Comparison of ENCODE assay signal across 9 cellular contexts in the genomic region with DNA sequence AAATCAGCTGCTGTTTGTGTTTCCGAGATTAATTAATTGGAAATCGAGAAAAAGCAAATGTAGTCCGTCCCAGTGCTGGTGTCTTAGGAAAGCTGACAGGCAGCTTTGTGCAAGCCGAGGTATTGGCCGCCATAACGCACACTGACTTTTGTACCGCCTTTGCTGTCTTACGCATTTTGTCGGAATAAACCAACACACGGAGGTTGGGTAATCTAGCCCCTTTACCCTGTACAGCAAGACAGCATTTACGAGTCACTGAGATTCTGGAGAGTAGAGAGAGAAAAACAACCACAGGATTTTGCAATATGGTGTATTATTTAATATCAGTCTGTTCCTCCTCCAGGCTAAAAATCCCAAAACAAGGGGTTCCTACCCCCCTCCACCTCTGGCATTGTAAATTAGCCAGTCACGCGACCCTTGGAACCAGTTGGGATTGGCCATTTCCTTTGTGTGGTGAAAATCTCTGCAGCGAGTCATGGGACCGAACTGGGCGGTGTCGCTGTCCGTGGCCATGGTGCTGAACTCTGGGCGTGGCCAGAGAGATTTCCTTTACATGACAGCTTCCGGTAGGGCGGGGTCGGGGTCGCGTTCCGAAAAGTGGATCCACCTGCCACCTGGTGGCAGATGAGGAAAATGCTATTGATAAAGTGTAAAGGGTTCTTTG. TPM values are rescaled to one million over a fixed set of nuclear protein-coding genes. Genes with fewer than 3 reads are reported as not detected.
DNase-seq lines count a peak whose midpoint lies in the region; ATAC-seq and TF ChIP-seq lines count a peak whose summit lies in the region.
"Had no signal": no experiment of that assay in that cellular context is flagged by ENCODE, and none has a peak within 500 bp of the region (broad histone marks: within the 10 kb centered on the region; RNA-seq: fewer than 3 reads in every experiment).

No MANE protein-coding gene starts in this region.

- no peak overlapping the region for H2AFZ ChIP-seq in IMR-90 (replicated peaks; ENCODE audit: low read length, poor library complexity)
- H2AFZ ChIP-seq in OCI-LY1 (ENCODE audit: low read length) = no peak overlapping the region
- H2AFZ ChIP-seq in fibroblast of lung (ENCODE audit: low read length) = no peak overlapping the region

- H3K27ac ChIP-seq in IMR-90 (ENCODE audit: insufficient read depth, low read length) = no peak overlapping the region
- H3K27ac ChIP-seq in OCI-LY1 (ENCODE audit: low read depth, low read length, poor library complexity, severe bottlenecking) = no peak overlapping the region
- H3K27ac ChIP-seq in fibroblast of lung (ENCODE audit: insufficient read depth, low read length) = no peak overlapping the region
- H3K27ac ChIP-seq in muscle layer of colon (ENCODE audit: low read depth, low read length) = peak overlapping the region; percentile 3
- H3K27ac ChIP-seq: BLaER1 treated with 17β-estradiol and CSF1 and Interleukin-3, amounts not matched to agents 10 nM and 100 nM had no signal

- no peak overlapping the region for H3K27ac Mint-ChIP-seq in activated T-cell treated with anti-CD3 and anti-CD28 coated beads, Interleukin-2, amount 50 U/mL, for 24 hours
- no peak overlapping the region for H3K27ac Mint-ChIP-seq in stimulated activated effector memory CD8-positive, alpha-beta T cell treated with anti-CD3 and anti-CD28 coated beads, Interleukin-12 subunit alpha, Interleukin-12 subunit beta, amount 100 ng/mL, for 72 hours

- POLR2A ChIA-PET in IMR-90 (lab: Charles Lee; ENCODE audit: unreplicated experiment) = no interaction called here

- H3K4me2 ChIP-seq in IMR-90 (ENCODE audit: low read depth, low read length) (no peak overlapping the region), OCI-LY1 (ENCODE audit: low read length) (no peak overlapping the region), fibroblast of lung (ENCODE audit: extremely low read depth, insufficient read depth, low read length) (no peak overlapping the region)
- H3K4me2 ChIP-seq: BLaER1 treated with 17β-estradiol and CSF1 and Interleukin-3, amounts not matched to agents 10 nM and 100 nM had no signal

- no peaks in the 10 kb centered on the region for H3K9me3 Mint-ChIP-seq in activated T-cell treated with anti-CD3 and anti-CD28 coated beads, Interleukin-2, amount 50 U/mL, for 24 hours
- no peaks in the 10 kb centered on the region for H3K9me3 Mint-ChIP-seq in stimulated activated effector memory CD8-positive, alpha-beta T cell treated with anti-CD3 and anti-CD28 coated beads, Interleukin-12 subunit alpha, Interleukin-12 subunit beta, amount 100 ng/mL, for 72 hours

- no TSS peak for BruUV-seq in IMR-90 (replicated peaks; lab: Mats Ljungman, UMichigan)

- H3K9me3 ChIP-seq in IMR-90 (ENCODE audit: control insufficient read depth, insufficient read depth, low read length) (peaks cover 8% of the 10 kb centered on the region), OCI-LY1 (ENCODE audit: low read length) (no peaks in the 10 kb centered on the region), fibroblast of lung (ENCODE audit: control insufficient read depth, insufficient read depth, low read depth, low read length) (no peaks in the 10 kb centered on the region), muscle layer of colon (ENCODE audit: low read length) (no peaks in the 10 kb centered on the region)

- H2AK5ac ChIP-seq in IMR-90 (ENCODE audit: low read depth, low read length) = no peak overlapping the region

- no peak overlapping the region for H2BK5ac ChIP-seq in IMR-90 (ENCODE audit: low read depth, low read length, poor library complexity, severe bottlenecking)

- H2BK15ac ChIP-seq in IMR-90 (ENCODE audit: low read depth, low read length) = no peak overlapping the region

- no peak overlapping the region for H4K91ac ChIP-seq in IMR-90 (ENCODE audit: insufficient read depth, low read depth, low read length)

- CTCF ChIA-PET in IMR-90 (lab: Yijun Ruan, JAX) = interaction anchor here (0.6 kb wide), 1 partner anchor 99 kb away, joined by 3 read pairs; no protein-coding TSS in a partner anchor

- H4K20me1 ChIP-seq in IMR-90 (ENCODE audit: insufficient read depth, low read length) (no peaks in the 10 kb centered on the region), OCI-LY1 (ENCODE audit: insufficient read depth, low read length) (no peaks in the 10 kb centered on the region), fibroblast of lung (ENCODE audit: control insufficient read depth, extremely low read depth, insufficient read depth, low read length) (no peaks in the 10 kb centered on the region)
- H4K20me1 ChIP-seq: BLaER1 treated with 17β-estradiol and CSF1 and Interleukin-3, amounts not matched to agents 10 nM and 100 nM had no signal

- dilution Hi-C loops in IMR-90 (cut with HindIII; ENCODE audit: low sequenced_read_pairs, unreplicated experiment) = no loop called here

- intact Hi-C loops in IMR-90 (cut with micrococcal nuclease) = no loop called here

- H3K79me1 ChIP-seq in IMR-90 (ENCODE audit: low read depth in 1 of 2, low read length in 2 of 2) = no peaks in the 10 kb centered on the region

- H3K4me3 ChIP-seq in IMR-90 (ENCODE audit: insufficient read depth, low read depth, low read length) = no peak overlapping the region
- H3K4me3 ChIP-seq in OCI-LY1 (ENCODE audit: low read depth, low read length, poor library complexity, severe bottlenecking) = no peak overlapping the region
- peak overlapping the region in 1 of 4 experiments; percentile 32 for H3K4me3 ChIP-seq in fibroblast of lung (replicated peaks in 1 of 4; ENCODE audit: control extremely low read depth in 1 of 4, insufficient read depth in 1 of 4, low read depth in 3 of 4, low read length in 4 of 4)
- H3K4me3 ChIP-seq in muscle layer of colon (ENCODE audit: low read depth in 1 of 2, low read length in 2 of 2) = peak overlapping the region; percentile 17 to 59
- H3K4me3 ChIP-seq: BLaER1 treated with 17β-estradiol and CSF1 and Interleukin-3, amounts not matched to agents 10 nM and 100 nM had no signal

- in situ Hi-C loops in IMR-90 (cut with MboI; ENCODE audit: low sequenced_read_pairs) = no loop called here

- no peak overlapping the region for H3K14ac ChIP-seq in IMR-90 (replicated peaks; ENCODE audit: low read depth, low read length)

- H2AK9ac ChIP-seq in IMR-90 (replicated peaks; ENCODE audit: low read depth, low read length, poor library complexity) = no peak overlapping the region

- H3F3A ChIP-seq in OCI-LY1 (ENCODE audit: insufficient read depth, low read length) = no peaks in the 10 kb centered on the region

- peaks cover 13% of the 10 kb centered on the region for H3K27me3 Mint-ChIP-seq in activated T-cell treated with anti-CD3 and anti-CD28 coated beads, Interleukin-2, amount 50 U/mL, for 24 hours

- no peaks in the 10 kb centered on the region for H3K36me3 ChIP-seq in IMR-90 (ENCODE audit: control insufficient read depth, insufficient read depth, low read length)
- H3K36me3 ChIP-seq in OCI-LY1 (ENCODE audit: insufficient read depth, low read length) = no peaks in the 10 kb centered on the region
- no peaks in the 10 kb centered on the region for H3K36me3 ChIP-seq in fibroblast of lung (ENCODE audit: control insufficient read depth, insufficient read depth, low read length)
- no peaks in the 10 kb centered on the region for H3K36me3 ChIP-seq in muscle layer of colon (ENCODE audit: insufficient read depth, low read length)
- H3K36me3 ChIP-seq: BLaER1 treated with 17β-estradiol and CSF1 and Interleukin-3, amounts not matched to agents 10 nM and 100 nM had no signal

- H3K4me1 Mint-ChIP-seq in activated T-cell treated with anti-CD3 and anti-CD28 coated beads, Interleukin-2, amount 50 U/mL, for 24 hours (ENCODE audit: low read depth) = no peaks in the 10 kb centered on the region
- no peaks in the 10 kb centered on the region for H3K4me1 Mint-ChIP-seq in stimulated activated effector memory CD8-positive, alpha-beta T cell treated with anti-CD3 and anti-CD28 coated beads, Interleukin-12 subunit alpha, Interleukin-12 subunit beta, amount 100 ng/mL, for 72 hours

- H3K27me3 ChIP-seq in IMR-90 (ENCODE audit: control insufficient read depth, insufficient read depth, low read length) = no peaks in the 10 kb centered on the region
- H3K27me3 ChIP-seq in OCI-LY1 (ENCODE audit: insufficient read depth, low read length) = no peaks in the 10 kb centered on the region
- no peaks in the 10 kb centered on the region for H3K27me3 ChIP-seq in fibroblast of lung (ENCODE audit: control insufficient read depth, insufficient read depth, low read length)
- no peaks in the 10 kb centered on the region for H3K27me3 ChIP-seq in muscle layer of colon (ENCODE audit: control insufficient read depth in 1 of 2, insufficient read depth in 2 of 2, low read length in 2 of 2)
- H3K27me3 ChIP-seq: BLaER1 treated with 17β-estradiol and CSF1 and Interleukin-3, amounts not matched to agents 10 nM and 100 nM had no signal

- no peak overlapping the region for H3K23ac ChIP-seq in IMR-90 (ENCODE audit: low read depth, low read length)

- no peak overlapping the region for H2BK120ac ChIP-seq in IMR-90 (ENCODE audit: low read depth, low read length)

- H2BK20ac ChIP-seq in IMR-90 (ENCODE audit: low read depth, low read length) = no peak overlapping the region

- no peaks in the 10 kb centered on the region for H3K36me3 Mint-ChIP-seq in activated T-cell treated with anti-CD3 and anti-CD28 coated beads, Interleukin-2, amount 50 U/mL, for 24 hours (ENCODE audit: low read depth)
- H3K36me3 Mint-ChIP-seq in stimulated activated effector memory CD8-positive, alpha-beta T cell treated with anti-CD3 and anti-CD28 coated beads, Interleukin-12 subunit alpha, Interleukin-12 subunit beta, amount 100 ng/mL, for 72 hours = no peaks in the 10 kb centered on the region

- TF ChIP-seq CTCF in IMR-90 (conservative IDR thresholded peaks at IDR 0.05; ENCODE audit: low read depth, low read length) (0 out of 2 replicates have a peak, but pooled peaks have one; percentile 21), OCI-LY1 (IDR thresholded peaks at IDR 0.05; ENCODE audit: low read length) (peak; percentile 72), fibroblast of lung (conservative IDR thresholded peaks at IDR 0.05 in 1 of 2, IDR thresholded peaks at IDR 0.05 in 1 of 2; ENCODE audit: low read depth in 1 of 2, low read length in 2 of 2) (peak; percentile 26 to 33)

- TF ChIP-seq RAD21 in IMR-90 (IDR thresholded peaks at IDR 0.05; ENCODE audit: low read length) = no peak

- H3K4me3 Mint-ChIP-seq in activated T-cell treated with anti-CD3 and anti-CD28 coated beads, Interleukin-2, amount 50 U/mL, for 24 hours = no peak overlapping the region
- no peak overlapping the region for H3K4me3 Mint-ChIP-seq in stimulated activated effector memory CD8-positive, alpha-beta T cell treated with anti-CD3 and anti-CD28 coated beads, Interleukin-12 subunit alpha, Interleukin-12 subunit beta, amount 100 ng/mL, for 72 hours

- ATAC-seq in activated CD4-positive, CD25-positive, alpha-beta regulatory T cell treated with anti-CD3 and anti-CD28 coated beads, Interleukin-2, amount 50 U/mL, for 24 hours = no peak
- ATAC-seq in IMR-90 (ENCODE audit: low read depth) = no peak
- ATAC-seq in stimulated activated effector memory CD8-positive, alpha-beta T cell treated with anti-CD3 and anti-CD28 coated beads, Interleukin-12 subunit alpha, Interleukin-12 subunit beta, amount 100 ng/mL, for 72 hours = peak; percentile 48

- H3K79me2 ChIP-seq in OCI-LY1 (ENCODE audit: insufficient read depth, low read length) (no peaks in the 10 kb centered on the region), fibroblast of lung (ENCODE audit: control insufficient read depth, insufficient read depth, low read length) (no peaks in the 10 kb centered on the region)

- no peak overlapping the region for H3K4ac ChIP-seq in IMR-90 (ENCODE audit: low read depth, low read length)

- no peak overlapping the region for H3K56ac ChIP-seq in IMR-90 (ENCODE audit: extremely low read depth, insufficient read depth, low read length)

- H3K4me1 ChIP-seq in IMR-90 (ENCODE audit: control insufficient read depth, insufficient read depth, low read length) = no peaks in the 10 kb centered on the region
- H3K4me1 ChIP-seq in OCI-LY1 (ENCODE audit: insufficient read depth, low read length, severe bottlenecking) = no peaks in the 10 kb centered on the region
- no peaks in the 10 kb centered on the region for H3K4me1 ChIP-seq in fibroblast of lung (ENCODE audit: control insufficient read depth, extremely low read depth, insufficient read depth, low read length)
- peaks cover 12% of the 10 kb centered on the region for H3K4me1 ChIP-seq in muscle layer of colon (ENCODE audit: insufficient read depth, low read length)
- H3K4me1 ChIP-seq: BLaER1 treated with 17β-estradiol and CSF1 and Interleukin-3, amounts not matched to agents 10 nM and 100 nM had no signal

- WGBS in IMR-90 (ENCODE audit: extremely low coverage in 2 of 2, insufficient read length in 1 of 2), 2 experiments = 20% methylated on average over 2 of the region's 25 CpGs; no CpG with 5 or more reads in 1 of the 2 experiments

- no peak overlapping the region for H3K18ac ChIP-seq in IMR-90 (ENCODE audit: low read depth, low read length)

- H4K8ac ChIP-seq in IMR-90 (ENCODE audit: low read depth in 2 of 2, low read length in 2 of 2) = no peak overlapping the region

- H4K5ac ChIP-seq in IMR-90 (ENCODE audit: low read depth, low read length) = no peak overlapping the region

- no peaks in the 10 kb centered on the region for H3K9me1 ChIP-seq in IMR-90 (ENCODE audit: insufficient read depth, low read length)

- H3K9ac ChIP-seq in IMR-90 (ENCODE audit: low read depth, low read length) = no peak overlapping the region
- no peak overlapping the region for H3K9ac ChIP-seq in OCI-LY1 (ENCODE audit: low read length)
- no peak overlapping the region for H3K9ac ChIP-seq in fibroblast of lung (ENCODE audit: insufficient read depth, low read length)
- H3K9ac ChIP-seq in muscle layer of colon (ENCODE audit: low read length) = no peak overlapping the region
- H3K9ac ChIP-seq: BLaER1 treated with 17β-estradiol and CSF1 and Interleukin-3, amounts not matched to agents 10 nM and 100 nM had no signal

- peak in 3 of 4 experiments; percentile 11 to 17 (median 13) for DNase-seq in activated CD4-positive, CD25-positive, alpha-beta regulatory T cell (lab: John Stamatoyannopoulos, UW)
- DNase-seq in IMR-90 = peak; percentile 1
- peak; percentile 74 for DNase-seq in activated T-cell treated with anti-CD3 and anti-CD28 coated beads, Interleukin-2, amount 50 U/mL, for 24 hours
- DNase-seq in fibroblast of lung (ENCODE audit: low read depth in 2 of 2) = peak; percentile 45 to 50
- peak; percentile 25 to 78 for DNase-seq in stimulated activated effector memory CD8-positive, alpha-beta T cell treated with anti-CD3 and anti-CD28 coated beads, Interleukin-12 subunit alpha, Interleukin-12 subunit beta, amount 100 ng/mL, for 72 hours (ENCODE audit: low spot score in 2 of 2)

- no peaks in the 10 kb centered on the region for H3K9me2 ChIP-seq in OCI-LY1 (ENCODE audit: low read depth, low read length)

- TF ChIP-seq POLR2A in IMR-90 (IDR thresholded peaks at IDR 0.05; ENCODE audit: low read depth, low read length) = no peak

RNA-seq across cellular contexts. Expression of gene PCDHB1, which starts 10.3 kb away (rescaled TPM):
- total RNA-seq in IMR-90 (2012; rRNA removed) (not detected in 2 replicates), fibroblast of lung (not detected in 2 replicates)
- polyA plus RNA-seq in IMR-90 (2012; rRNA removed) (not detected in 2 replicates), fibroblast of lung (not detected in 2 replicates)
- polyA plus RNA-seq in IMR-90 (2012; cell fraction: cytosol; rRNA removed) = not detected in 2 replicates
- not detected in 2 replicates for polyA plus RNA-seq in IMR-90 (2012; cell fraction: nucleus; rRNA removed; ENCODE audit: low replicate concordance)
- polyA plus RNA-seq in fibroblast of lung (2012) = not detected in 2 replicates
- polyA minus RNA-seq in fibroblast of lung (ENCODE audit: low replicate concordance) = not detected in 2 replicates

RNA-seq across cellular contexts. Expression of gene PCDHB2, which starts 53.5 kb away (rescaled TPM):
- total RNA-seq in IMR-90 (2012; rRNA removed) (0.36 and 0.56 TPM in 2 replicates), fibroblast of lung (1.8 and 4.6 TPM in 2 replicates)
- polyA plus RNA-seq in IMR-90 (2012; rRNA removed) (0.46 and 0.65 TPM in 2 replicates), fibroblast of lung (0.91 and 3.1 TPM in 2 replicates)
- 0.16 and 1.2 TPM in 2 replicates for polyA plus RNA-seq in IMR-90 (2012; cell fraction: cytosol; rRNA removed)
- 0.66 and 1.0 TPM in 2 replicates for polyA plus RNA-seq in IMR-90 (2012; cell fraction: nucleus; rRNA removed; ENCODE audit: low replicate concordance)
- polyA plus RNA-seq in fibroblast of lung (2012) = 0.88 and 2.9 TPM in 2 replicates
- polyA minus RNA-seq in fibroblast of lung (ENCODE audit: low replicate concordance) = 0.19 and 10.2 TPM in 2 replicates

RNA-seq across cellular contexts. Expression of gene PCDHB3, which starts 59.4 kb away (rescaled TPM):
- total RNA-seq in IMR-90 (2012; rRNA removed) (under 0.01 and 0.18 TPM in 2 replicates), fibroblast of lung (0.77 and 1.7 TPM in 2 replicates)
- polyA plus RNA-seq in IMR-90 (2012; rRNA removed) (0.10 and 0.12 TPM in 2 replicates), fibroblast of lung (0.35 and 2.3 TPM in 2 replicates)
- 0.08 and 0.14 TPM in 2 replicates for polyA plus RNA-seq in IMR-90 (2012; cell fraction: cytosol; rRNA removed)
- polyA plus RNA-seq in IMR-90 (2012; cell fraction: nucleus; rRNA removed; ENCODE audit: low replicate concordance) = 0.05 and 0.13 TPM in 2 replicates
- polyA plus RNA-seq in fibroblast of lung (2012) = 0.27 and 1.4 TPM in 2 replicates
- 0.33 and 0.98 TPM in 2 replicates for polyA minus RNA-seq in fibroblast of lung (ENCODE audit: low replicate concordance)

Comparison
In these comparisons a context has a peak if more than half of its experiments do, and no peak if none do; other contexts are left out.
1. DNase-seq: peak in every context shown above with its lines; median percentile 74 in activated T-cell treated with anti-CD3 and anti-CD28 coated beads, Interleukin-2, amount 50 U/mL, for 24 hours; 52 in stimulated activated effector memory CD8-positive, alpha-beta T cell treated with anti-CD3 and anti-CD28 coated beads, Interleukin-12 subunit alpha, Interleukin-12 subunit beta, amount 100 ng/mL, for 72 hours; 48 in fibroblast of lung; 13 in activated CD4-positive, CD25-positive, alpha-beta regulatory T cell; 1 in IMR-90.
2. H3K4me3 ChIP-seq: peak in muscle layer of colon (2 of 2); none in IMR-90 (single experiment) and OCI-LY1 (single experiment).
3. CTCF ChIP-seq: peak in every context shown above with its lines; median percentile 72 in OCI-LY1; 30 in fibroblast of lung; 21 in IMR-90.